Comparison of ENCODE assay signal across 8 cellular contexts in genomic region chr11:68040121-68040956, GRCh38. TPM values are rescaled to one million over a fixed set of nuclear protein-coding genes. Genes with fewer than 3 reads are reported as not detected.
DNase-seq lines count a peak whose midpoint lies in the region; ATAC-seq, FAIRE-seq and TF ChIP-seq lines count a peak whose summit lies in the region.

No MANE protein-coding gene starts in this region.

- no peak overlapping the region for H3K27ac Mint-ChIP-seq in astrocyte (ENCODE audit: unreplicated experiment)

- H3K27me3 ChIP-seq in SU-DHL-6 (ENCODE audit: low read length) = no peaks in the 10 kb centered on the region
- no peaks in the 10 kb centered on the region for H3K27me3 ChIP-seq in astrocyte (ENCODE audit: insufficient read depth, low read length)

- no peaks in the 10 kb centered on the region for H3K9me2 ChIP-seq in SU-DHL-6 (replicated peaks; ENCODE audit: insufficient read depth, low read length)

- H3K9me3 ChIP-seq in A549 (no peaks in the 10 kb centered on the region), SU-DHL-6 (ENCODE audit: insufficient read depth, low read length) (no peaks in the 10 kb centered on the region), astrocyte (ENCODE audit: insufficient read depth, low read depth, low read length) (no peaks in the 10 kb centered on the region)

- ATAC-seq in A549 (peak; percentile 9 to 55; a peak in 4 of 6 replicates), GM18867 (IDR thresholded peaks at IDR 0.05; ENCODE audit: unreplicated experiment) (peak; percentile 47), HG03354 (IDR thresholded peaks at IDR 0.05; ENCODE audit: poor library complexity, severe bottlenecking, unreplicated experiment) (peak; percentile 63), GM18861 (IDR thresholded peaks at IDR 0.05; ENCODE audit: unreplicated experiment) (no peak)

- peak overlapping the region; percentile 71 for H3K4me3 Mint-ChIP-seq in astrocyte (ENCODE audit: unreplicated experiment)

- H3K36me3 ChIP-seq in SU-DHL-6 (ENCODE audit: low read length) = no peaks in the 10 kb centered on the region
- no peaks in the 10 kb centered on the region for H3K36me3 ChIP-seq in astrocyte (ENCODE audit: insufficient read depth, low read length)

- no peak for TF ChIP-seq RAD21 in A549 (conservative IDR thresholded peaks at IDR 0.05 in 1 of 2, IDR thresholded peaks at IDR 0.05 in 1 of 2)

- no peak for FAIRE-seq in A549 (lab: Jason Lieb, UNC)
- FAIRE-seq in astrocyte (lab: Jason Lieb, UNC) = no peak

- CTCF ChIA-PET in A549 (lab: Yijun Ruan, JAX) = interaction anchor here (0.9 to 7.3 kb wide), 6 partner anchors 12 to 256 kb away, joined by 4 to 60 read pairs (median 6); partner anchors contain the start of gene ALDH3B1

- H3F3A ChIP-seq in SU-DHL-6 (ENCODE audit: insufficient read depth) = no peaks in the 10 kb centered on the region; the same call in 1 of the 2 replicates

- peak overlapping the region; percentile 77 for H3K9ac ChIP-seq in SU-DHL-6 (ENCODE audit: low read length)
- H3K9ac ChIP-seq in astrocyte (ENCODE audit: low read length) = peak overlapping the region; percentile 75

- no peaks in the 10 kb centered on the region for H4K20me1 ChIP-seq in SU-DHL-6 (ENCODE audit: low read depth, low read length)
- peaks cover 21% of the 10 kb centered on the region for H4K20me1 ChIP-seq in astrocyte (ENCODE audit: insufficient read depth, low read length)

- H3K4me2 ChIP-seq in A549 = peak overlapping the region; percentile 94
- H3K4me2 ChIP-seq in SU-DHL-6 (ENCODE audit: low read depth, low read length, poor library complexity, severe bottlenecking) = peak overlapping the region; percentile 99
- peak overlapping the region; percentile 88 for H3K4me2 ChIP-seq in astrocyte (ENCODE audit: low read length)

- no peak for TF ChIP-seq CTCF in A549 (IDR thresholded peaks at IDR 0.05)
- TF ChIP-seq CTCF in SU-DHL-6 (IDR thresholded peaks at IDR 0.05; ENCODE audit: insufficient read depth, low read length, poor library complexity, severe bottlenecking) = no peak
- TF ChIP-seq CTCF in astrocyte (IDR thresholded peaks at IDR 0.05; ENCODE audit: insufficient read depth, low read depth, low read length) = no peak

- no peaks in the 10 kb centered on the region for H3K36me3 Mint-ChIP-seq in astrocyte (ENCODE audit: low read depth, unreplicated experiment)

- no peak for TF ChIP-seq EP300 in A549 (IDR thresholded peaks at IDR 0.05)

- H3K4me1 Mint-ChIP-seq in astrocyte (ENCODE audit: low read depth, unreplicated experiment) = peaks cover 4% of the 10 kb centered on the region

- H3K79me2 ChIP-seq in SU-DHL-6 (ENCODE audit: insufficient read depth, low read length) (peaks cover 24% of the 10 kb centered on the region), astrocyte (ENCODE audit: insufficient read depth, low read length) (peaks cover 35% of the 10 kb centered on the region)

- H3K27me3 Mint-ChIP-seq in astrocyte (ENCODE audit: low read depth, unreplicated experiment) = no peaks in the 10 kb centered on the region

- H2AFZ ChIP-seq in SU-DHL-6 (ENCODE audit: low read depth, low read length, severe bottlenecking) (peak overlapping the region; percentile 4), astrocyte (ENCODE audit: low read depth, low read length) (no peak overlapping the region)

- POLR2A ChIA-PET in A549 (lab: Yijun Ruan, JAX) = interaction anchor here (1.8 to 2.5 kb wide), 2 partner anchors 26 to 30 kb away, joined by 5 to 9 read pairs; partner anchors contain the start of gene ALDH3B1

- H3K4me3 ChIP-seq in A549 (peak overlapping the region; percentile 60), SU-DHL-6 (ENCODE audit: insufficient read depth, low read length, poor library complexity, severe bottlenecking) (peak overlapping the region; percentile 81), astrocyte (ENCODE audit: insufficient read depth, low read depth, low read length) (peak overlapping the region; percentile 44)

- WGBS in A549 (ENCODE audit: missing lambda C conversion rate) = 9% methylated on average over 10 of the region's 21 CpGs

- TF ChIP-seq POLR2A in A549 (IDR thresholded peaks at IDR 0.05; ENCODE audit: low read length) = no peak

- H3K4me1 ChIP-seq in A549 (peaks cover 49% of the 10 kb centered on the region), astrocyte (ENCODE audit: insufficient read depth, low read length) (peaks cover 34% of the 10 kb centered on the region)

- no peaks in the 10 kb centered on the region for H3K9me3 Mint-ChIP-seq in astrocyte (ENCODE audit: unreplicated experiment)

- H3K27ac ChIP-seq in A549 (peak overlapping the region; percentile 95 to 96), SU-DHL-6 (ENCODE audit: low read depth, low read length) (peak overlapping the region; percentile 74), astrocyte (ENCODE audit: low read depth, low read length) (peak overlapping the region; percentile 56)

- DNase-seq in A549 (ENCODE audit: low read depth in 1 of 2, low spot score in 1 of 2) = peak; percentile 51 to 64
- DNase-seq in astrocyte (ENCODE audit: low read depth) = peak; percentile 40
- DNase-seq in iPS-NIHi11 (ENCODE audit: low spot score) = peak; percentile 77
- DNase-seq in smooth muscle cell of the brain vasculature (ENCODE audit: low read depth, low spot score) = peak; percentile 52

TF ChIP-seq in A549, 52 proteins besides CTCF, POLR2A, EP300 and RAD21:
- TF ChIP-seq REST (IDR thresholded peaks at IDR 0.05) (peak; percentile 45; the same call in 1 of the 2 replicates), JUN (IDR thresholded peaks at IDR 0.05) (peak in 1 of 2 experiments; percentile 49; a peak in 1 of 5 replicates), ZFP36 (IDR thresholded peaks at IDR 0.05; ENCODE audit: borderline replicate concordance, partially characterized antibody) (peak; percentile 53), SMC3 (IDR thresholded peaks at IDR 0.05) (no peak), MAX (IDR thresholded peaks at IDR 0.05) (peak; percentile 33)

RNA-seq across cellular contexts. Expression of gene TCIRG1, which starts 1.5 kb away (rescaled TPM):
- polyA plus RNA-seq in A549 (2011; rRNA removed) = 36.3 and 49.4 TPM in 2 replicates
- 99.5 and 132 TPM in 2 replicates for polyA plus RNA-seq in A549 (2012; cell fraction: cytosol; rRNA removed)
- 1,336 and 1,871 TPM in 2 replicates for polyA plus RNA-seq in A549 (2012; cell fraction: nucleus; rRNA removed)
- polyA plus RNA-seq in A549 (2017; fragmentation: RNase III; extraction: RNeasy Plus Mini Kit Qiagen cat#74134 plus additional on column Dnase treatment) = 94.9 to 120 TPM (median 115 TPM) in 3 replicates
- 33.0 and 50.4 TPM in 2 replicates for polyA minus RNA-seq in A549 (2011; rRNA and poly(A)+ RNA removed)
- 55.1 and 56.5 TPM in 2 replicates for total RNA-seq in astrocyte

RNA-seq across cellular contexts. Expression of gene NDUFS8, which starts 9.9 kb away (rescaled TPM):
- polyA plus RNA-seq in A549 (2011; rRNA removed) = 71.0 and 73.7 TPM in 2 replicates
- 361 and 428 TPM in 2 replicates for polyA plus RNA-seq in A549 (2012; cell fraction: cytosol; rRNA removed)
- polyA plus RNA-seq in A549 (2012; cell fraction: nucleus; rRNA removed) = 379 and 494 TPM in 2 replicates
- 283 to 300 TPM (median 298 TPM) in 3 replicates for polyA plus RNA-seq in A549 (2017; fragmentation: RNase III; extraction: RNeasy Plus Mini Kit Qiagen cat#74134 plus additional on column Dnase treatment)
- 93.4 and 105 TPM in 2 replicates for polyA minus RNA-seq in A549 (2011; rRNA and poly(A)+ RNA removed)
- 159 and 170 TPM in 2 replicates for total RNA-seq in astrocyte

RNA-seq across cellular contexts. Expression of gene ALDH3B1, which starts 30.2 kb away (rescaled TPM):
- polyA plus RNA-seq in A549 (2011; rRNA removed) = 109 and 130 TPM in 2 replicates
- polyA plus RNA-seq in A549 (2012; cell fraction: cytosol; rRNA removed) = 155 and 214 TPM in 2 replicates
- polyA plus RNA-seq in A549 (2012; cell fraction: nucleus; rRNA removed) = 236 and 305 TPM in 2 replicates
- polyA plus RNA-seq in A549 (2017; fragmentation: RNase III; extraction: RNeasy Plus Mini Kit Qiagen cat#74134 plus additional on column Dnase treatment) = 93.7 to 104 TPM (median 94.4 TPM) in 3 replicates
- 46.0 and 65.0 TPM in 2 replicates for polyA minus RNA-seq in A549 (2011; rRNA and poly(A)+ RNA removed)
- 1.1 and 1.3 TPM in 2 replicates for total RNA-seq in astrocyte

RNA-seq across cellular contexts. Expression of gene UNC93B1, which starts 36.4 kb away (rescaled TPM):
- polyA plus RNA-seq in A549 (2011; rRNA removed) = 49.4 and 55.5 TPM in 2 replicates
- 69.3 and 103 TPM in 2 replicates for polyA plus RNA-seq in A549 (2012; cell fraction: cytosol; rRNA removed)
- 270 and 373 TPM in 2 replicates for polyA plus RNA-seq in A549 (2012; cell fraction: nucleus; rRNA removed)
- 43.7 to 51.2 TPM (median 47.1 TPM) in 3 replicates for polyA plus RNA-seq in A549 (2017; fragmentation: RNase III; extraction: RNeasy Plus Mini Kit Qiagen cat#74134 plus additional on column Dnase treatment)
- polyA minus RNA-seq in A549 (2011; rRNA and poly(A)+ RNA removed) = 103 and 125 TPM in 2 replicates
- 37.3 and 39.6 TPM in 2 replicates for total RNA-seq in astrocyte
